Comparison of ENCODE assay signal across 8 cellular contexts in the genomic region with DNA sequence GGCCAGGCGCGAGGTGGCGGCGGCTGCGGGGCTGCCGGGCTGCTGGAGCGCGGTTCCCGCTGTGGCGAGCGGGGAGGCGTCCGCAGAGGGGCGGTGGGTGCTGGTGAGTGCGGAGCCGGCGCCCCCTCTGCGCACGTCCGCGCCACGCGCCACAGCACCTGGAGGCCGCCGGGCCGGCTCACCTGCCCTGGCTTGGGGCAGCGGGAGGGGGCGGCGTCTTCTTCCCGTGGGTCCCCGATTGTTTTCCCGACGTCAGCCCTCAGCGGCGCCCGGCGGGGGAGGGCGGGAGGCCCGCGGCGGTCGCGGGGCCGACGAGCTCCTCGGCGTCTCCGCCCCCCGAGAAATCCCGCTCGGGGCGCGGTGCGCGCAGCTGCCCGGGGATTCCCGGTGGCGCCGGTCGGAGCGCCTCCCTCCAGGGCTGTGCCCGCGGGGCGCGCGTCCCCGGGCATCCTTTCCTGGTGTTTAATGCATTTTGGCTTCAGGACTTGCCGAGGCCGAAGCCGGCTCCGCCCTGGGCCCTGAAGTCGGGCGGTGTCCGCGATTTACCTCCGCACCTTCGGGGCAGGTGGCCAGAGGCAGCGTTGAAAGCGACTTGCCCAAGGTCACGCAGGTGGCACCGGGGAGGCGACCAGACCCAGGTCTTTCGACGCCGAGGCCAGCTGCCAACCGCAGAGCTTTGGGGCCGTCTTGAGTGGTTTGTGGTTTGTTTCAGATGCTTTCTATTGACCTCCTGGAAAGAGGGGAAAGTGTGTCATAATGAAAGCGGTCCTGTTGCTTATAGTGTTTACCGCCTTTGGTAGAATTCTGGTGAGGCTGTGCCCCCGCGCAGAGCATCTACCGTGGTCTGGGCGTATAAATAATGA. TPM values are rescaled to one million over a fixed set of nuclear protein-coding genes. Genes with fewer than 3 reads are reported as not detected.
DNase-seq lines count a peak whose midpoint lies in the region; ATAC-seq and FAIRE-seq lines count a peak whose summit lies in the region.

No MANE protein-coding gene starts in this region.

- H3K27ac ChIP-seq in BLaER1 treated with 17β-estradiol and CSF1 and Interleukin-3, amounts not matched to agents 10 nM and 100 nM: peak overlapping the region; percentile 59 to 84 (median 77)
- H3K27ac ChIP-seq in substantia nigra (ENCODE audit: low read depth, low read length, poor library complexity, severe bottlenecking): peak overlapping the region; percentile 79

- peaks cover 0 to 46% (median 19%) of the 10 kb centered on the region in 11 experiments; a peak in 10 of 22 replicates for H3K27me3 ChIP-seq in BLaER1 treated with 17β-estradiol and CSF1 and Interleukin-3, amounts not matched to agents 10 nM and 100 nM

- H3K36me3 ChIP-seq in BLaER1 treated with 17β-estradiol and CSF1 and Interleukin-3, amounts not matched to agents 10 nM and 100 nM: peaks cover 0 to 6% (median 0%) of the 10 kb centered on the region in 11 experiments; a peak in 2 of 22 replicates

- peaks cover 0 to 9% (median 5%) of the 10 kb centered on the region in 11 experiments; a peak in 6 of 22 replicates for H3K9me3 ChIP-seq in BLaER1 treated with 17β-estradiol and CSF1 and Interleukin-3, amounts not matched to agents 10 nM and 100 nM (replicated peaks in 1 of 11)

- no peak for FAIRE-seq in frontal cortex (lab: Jason Lieb, UNC)

- peaks cover 0 to 36% (median 3%) of the 10 kb centered on the region in 11 experiments; a peak in 5 of 22 replicates for H4K20me1 ChIP-seq in BLaER1 treated with 17β-estradiol and CSF1 and Interleukin-3, amounts not matched to agents 10 nM and 100 nM

- H3K4me2 ChIP-seq in BLaER1 treated with 17β-estradiol and CSF1 and Interleukin-3, amounts not matched to agents 10 nM and 100 nM: peak overlapping the region; percentile 80 to 98 (median 92)

- ATAC-seq in HG03342 (IDR thresholded peaks at IDR 0.05; ENCODE audit: unreplicated experiment): peak; percentile 38

- DNase-seq in GM19238 (ENCODE audit: insufficient read length, low spot score): peak; percentile 55
- DNase-seq in RPMI7951 (ENCODE audit: low read depth): peak; percentile 65
- peak; percentile 73 for DNase-seq in activated naive CD4-positive, alpha-beta T cell treated with Interleukin-2 at 50 U/mL for 16 hours
- peak; percentile 64 to 67 for DNase-seq in frontal cortex (ENCODE audit: low spot score in 2 of 2)
- peak; percentile 11 for DNase-seq in non-pigmented ciliary epithelial cell (ENCODE audit: low read depth)
- peak in 35 of 49 donors; percentile 20 to 86 (median 55) for DNase-seq in substantia nigra (lab: John Stamatoyannopoulos, UW)

- H3K9ac ChIP-seq in BLaER1 treated with 17β-estradiol and CSF1 and Interleukin-3, amounts not matched to agents 10 nM and 100 nM: peak overlapping the region; percentile 69 to 93 (median 80)

- H3K4me3 ChIP-seq in BLaER1 treated with 17β-estradiol and CSF1 and Interleukin-3, amounts not matched to agents 10 nM and 100 nM: peak overlapping the region; percentile 76 to 95 (median 84)

- H3K4me1 ChIP-seq in BLaER1 treated with 17β-estradiol and CSF1 and Interleukin-3, amounts not matched to agents 10 nM and 100 nM: peaks cover 5 to 17% (median 11%) of the 10 kb centered on the region in 10 experiments; a peak in 18 of 20 replicates

RNA-seq across cellular contexts. Expression of a gene that starts 0.6 kb away (rescaled TPM):
- total RNA-seq in RPMI7951 (2014; rRNA removed; shearing (Covaris generic)): 10.0 and 15.8 TPM in 2 replicates
- 29.8 TPM for total RNA-seq in frontal cortex

Comparison
In these comparisons a context has a peak if more than half of its experiments do, and no peak if none do; other contexts are left out.
1. Peak in every context shown above with its lines: DNase-seq, ATAC-seq, H3K4me3 ChIP-seq and H3K27ac ChIP-seq.
2. DNase-seq: peak in every context shown above with its lines; median percentile 73 in activated naive CD4-positive, alpha-beta T cell treated with Interleukin-2 at 50 U/mL for 16 hours; 66 in frontal cortex; 65 in RPMI7951; 55 in GM19238; 55 in substantia nigra; 11 in non-pigmented ciliary epithelial cell.